8 cellular contexts compared by ENCODE assay signal in genomic region chrX:39859991-39860861, GRCh38.
DNase-seq lines count a peak whose midpoint lies in the region; ATAC-seq and TF ChIP-seq lines count a peak whose summit lies in the region.

No MANE protein-coding gene starts in this region.

- TF ChIP-seq CTCF in AG10803 (conservative IDR thresholded peaks at IDR 0.05; ENCODE audit: low read length), result no peak
- no peak for TF ChIP-seq CTCF in OCI-LY7 (conservative IDR thresholded peaks at IDR 0.05; ENCODE audit: low read length)

- BruUV-seq in OCI-LY7 (replicated peaks; lab: Mats Ljungman, UMichigan), result no TSS peak

- peak; percentile 36 for DNase-seq in AG10803 (ENCODE audit: low read depth)
- peak; percentile 78 for DNase-seq in OCI-LY7 (ENCODE audit: low spot score)
- DNase-seq in activated T-cell treated with anti-CD3 and anti-CD28 coated beads, Interleukin-2, amount 50 U/mL, for 72 hours, result peak; percentile 84 to 90
- peak; percentile 49 for DNase-seq in iPS-NIHi11 (ENCODE audit: low spot score)
- DNase-seq in stimulated activated CD8-positive, alpha-beta memory T cell treated with anti-CD3 and anti-CD28 coated beads, Interleukin-7, amount 100 ng/mL, for 1 hour (ENCODE audit: low read depth in 2 of 2), result peak; percentile 38 to 60
- no peak for DNase-seq in NCI-H2081 (lab: John Stamatoyannopoulos, UW)

- H3K36me3 ChIP-seq in OCI-LY7 (ENCODE audit: insufficient read depth, low read length), result no peaks in the 10 kb centered on the region

- ATAC-seq in GM19035 (IDR thresholded peaks at IDR 0.05; ENCODE audit: unreplicated experiment) (peak; percentile 63), HG03135 (IDR thresholded peaks at IDR 0.05; ENCODE audit: unreplicated experiment) (peak; percentile 64)
- ATAC-seq in activated T-cell treated with anti-CD3 and anti-CD28 coated beads, Interleukin-2, amount 50 U/mL, for 72 hours (replicated peaks in 1 of 2), result peak; percentile 72 to 75

- H3K4me2 ChIP-seq in OCI-LY7 (ENCODE audit: low read length), result peak overlapping the region; percentile 54

- intact Hi-C loops in OCI-LY7 (cut with micrococcal nuclease; ENCODE audit: unreplicated experiment), result no loop called here

- no peaks in the 10 kb centered on the region for H4K20me1 ChIP-seq in OCI-LY7 (ENCODE audit: insufficient read depth, low read length)

- POLR2A ChIA-PET in OCI-LY7 (lab: Charles Lee), result no interaction called here

- H3K27ac ChIP-seq in OCI-LY7 (ENCODE audit: low read depth, low read length, poor library complexity, severe bottlenecking), result peak overlapping the region; percentile 54

- peak overlapping the region; percentile 18 to 32 for H3K4me3 Mint-ChIP-seq in activated T-cell treated with anti-CD3 and anti-CD28 coated beads, Interleukin-2, amount 50 U/mL, for 72 hours

- no peaks in the 10 kb centered on the region for H3K9me3 ChIP-seq in OCI-LY7 (ENCODE audit: low read length)

- H3K79me2 ChIP-seq in OCI-LY7 (ENCODE audit: insufficient read depth, low read depth, low read length), result no peaks in the 10 kb centered on the region

- no peaks in the 10 kb centered on the region for H3K27me3 Mint-ChIP-seq in activated T-cell treated with anti-CD3 and anti-CD28 coated beads, Interleukin-2, amount 50 U/mL, for 72 hours (ENCODE audit: low read depth)

- CTCF ChIA-PET in OCI-LY7 (lab: Charles Lee; ENCODE audit: unreplicated experiment), result no interaction called here

- H3K4me1 ChIP-seq in OCI-LY7 (ENCODE audit: insufficient read depth, low read length, poor library complexity, severe bottlenecking), result peaks cover 42% of the 10 kb centered on the region

- H3K9me3 Mint-ChIP-seq in activated T-cell treated with anti-CD3 and anti-CD28 coated beads, Interleukin-2, amount 50 U/mL, for 72 hours, result peaks cover 0 to 2% of the 10 kb centered on the region in 2 donors

- H3K9me2 ChIP-seq in OCI-LY7 (ENCODE audit: insufficient read depth, low read length), result no peaks in the 10 kb centered on the region

- H3K36me3 Mint-ChIP-seq in activated T-cell treated with anti-CD3 and anti-CD28 coated beads, Interleukin-2, amount 50 U/mL, for 72 hours (ENCODE audit: insufficient read depth in 2 of 2), result peaks cover 0 to 4% of the 10 kb centered on the region in 2 donors

- peak overlapping the region; percentile 86 for H2AFZ ChIP-seq in OCI-LY7 (ENCODE audit: low read length)

- H3K4me3 ChIP-seq in AG10803 (ENCODE audit: low read length), result no peak overlapping the region
- H3K4me3 ChIP-seq in OCI-LY7 (ENCODE audit: low read depth, low read length, poor library complexity, severe bottlenecking), result no peak overlapping the region

- H3K4me1 Mint-ChIP-seq in activated T-cell treated with anti-CD3 and anti-CD28 coated beads, Interleukin-2, amount 50 U/mL, for 72 hours (ENCODE audit: low read depth), result peaks cover 77% of the 10 kb centered on the region

- H3K27ac Mint-ChIP-seq in activated T-cell treated with anti-CD3 and anti-CD28 coated beads, Interleukin-2, amount 50 U/mL, for 72 hours, result peak overlapping the region; percentile 43

Comparison
In these comparisons a context has a peak if more than half of its experiments do, and no peak if none do; other contexts are left out.
1. DNase-seq: peak in AG10803 (single experiment), OCI-LY7 (single experiment), activated T-cell treated with anti-CD3 and anti-CD28 coated beads, Interleukin-2, amount 50 U/mL, for 72 hours (2 of 2), iPS-NIHi11 (single experiment) and stimulated activated CD8-positive, alpha-beta memory T cell treated with anti-CD3 and anti-CD28 coated beads, Interleukin-7, amount 100 ng/mL, for 1 hour (2 of 2); none in NCI-H2081 (0 of 2).
2. Peak in every context shown above with its lines, with median percentiles within 50 percentile points of each other: ATAC-seq.